Comparison of ENCODE assay signal across 19 cellular contexts in genomic region chr14:81144811-81145598, GRCh38.
DNase-seq lines count a peak whose midpoint lies in the region; ATAC-seq and TF ChIP-seq lines count a peak whose summit lies in the region.
"Had no signal": no experiment of that assay in that cellular context is flagged by ENCODE, and none has a peak within 500 bp of the region (broad histone marks: within the 10 kb centered on the region; RNA-seq: fewer than 3 reads in every experiment).

No MANE protein-coding gene starts in this region.

- H3K9me3 Mint-ChIP-seq in HFFc6 = no peaks in the 10 kb centered on the region
- H3K9me3 Mint-ChIP-seq in progenitor cell of endocrine pancreas (ENCODE audit: low read depth) = no peaks in the 10 kb centered on the region
- no peaks in the 10 kb centered on the region for H3K9me3 Mint-ChIP-seq in nephron progenitor cell
- H3K9me3 Mint-ChIP-seq: activated CD4-positive, alpha-beta T cell treated with anti-CD3 and anti-CD28 coated beads, Interleukin-2, amount 10 ng/mL, durations not matched to agents 7 days and 5 days; central memory CD8-positive, alpha-beta T cell; nephron had no signal

- peaks cover 0 to 10% (median 5%) of the 10 kb centered on the region in 3 donors for H3K4me1 ChIP-seq in esophagus squamous epithelium
- H3K4me1 ChIP-seq: suprapubic skin had no signal

- H3K27me3 ChIP-seq in esophagus squamous epithelium = no peaks in the 10 kb centered on the region
- H3K27me3 ChIP-seq: spleen, suprapubic skin had no signal

- H3K27me3 Mint-ChIP-seq in HFFc6 (ENCODE audit: insufficient read depth) (no peaks in the 10 kb centered on the region; the same call in 1 of the 2 replicates), progenitor cell of endocrine pancreas (no peaks in the 10 kb centered on the region), nephron progenitor cell (ENCODE audit: low read depth, poor library complexity) (peaks cover 3% of the 10 kb centered on the region)
- H3K27me3 Mint-ChIP-seq: activated CD4-positive, alpha-beta T cell treated with anti-CD3 and anti-CD28 coated beads, Interleukin-2, amount 10 ng/mL, durations not matched to agents 7 days and 5 days; B cell; central memory CD8-positive, alpha-beta T cell had no signal

- 38 to 44% methylated on average over 3 of the region's 3 CpGs for WGBS in esophagus squamous epithelium, 2 donors

- no peak overlapping the region for H3K27ac Mint-ChIP-seq in HFFc6
- peak overlapping the region; percentile 58 for H3K27ac Mint-ChIP-seq in progenitor cell of endocrine pancreas
- no peak overlapping the region for H3K27ac Mint-ChIP-seq in nephron progenitor cell
- H3K27ac Mint-ChIP-seq: activated CD4-positive, alpha-beta T cell treated with anti-CD3 and anti-CD28 coated beads, Interleukin-2, amount 10 ng/mL, durations not matched to agents 7 days and 5 days; B cell; nephron had no signal

- DNase-seq in HFFc6 (no peak), NCI-H1694 treated with DMSO at 0.1 percent for 48 hours (lab: John Stamatoyannopoulos, UW) (peak; percentile 79), esophagus squamous epithelium (lab: John Stamatoyannopoulos, UW) (no peak), progenitor cell of endocrine pancreas (ENCODE audit: low spot score, unreplicated experiment) (no peak), nephron progenitor cell (no peak)
- DNase-seq in effector CD8-positive, alpha-beta T cell (lab: John Stamatoyannopoulos, UW) = no peak
- DNase-seq: activated CD4-positive, alpha-beta T cell treated with anti-CD3 and anti-CD28 coated beads, Interleukin-2, amount 10 ng/mL, durations not matched to agents 7 days and 5 days; activated naive CD4-positive, alpha-beta T cell; GF-D8; hippocampal formation; mesendoderm; NCI-H2171 treated with DMSO at 0.1 percent for 48 hours; RPMI8226; spleen had no signal

- peaks cover 13% of the 10 kb centered on the region; the same call in 1 of the 2 replicates for H3K4me1 Mint-ChIP-seq in HFFc6 (ENCODE audit: low read depth)
- peaks cover 5% of the 10 kb centered on the region for H3K4me1 Mint-ChIP-seq in progenitor cell of endocrine pancreas (ENCODE audit: low read depth)
- peaks cover 19% of the 10 kb centered on the region for H3K4me1 Mint-ChIP-seq in nephron progenitor cell
- H3K4me1 Mint-ChIP-seq: nephron had no signal

- no peak for TF ChIP-seq CTCF in HFFc6 (IDR thresholded peaks at IDR 0.05)
- no peak for TF ChIP-seq CTCF in esophagus squamous epithelium (IDR thresholded peaks at IDR 0.05)
- TF ChIP-seq CTCF in progenitor cell of endocrine pancreas (IDR thresholded peaks at IDR 0.05; ENCODE audit: unreplicated experiment) = no peak
- TF ChIP-seq CTCF in nephron progenitor cell (IDR thresholded peaks at IDR 0.05) = no peak

- H3K4me3 ChIP-seq in esophagus squamous epithelium = peak overlapping the region in 1 of 4 donors; percentile 3
- H3K4me3 ChIP-seq: spleen, suprapubic skin had no signal

- H3K4me3 Mint-ChIP-seq in HFFc6 (peak overlapping the region; percentile 29; the same call in 1 of the 2 replicates), progenitor cell of endocrine pancreas (ENCODE audit: low read depth) (no peak overlapping the region), nephron progenitor cell (no peak overlapping the region)
- H3K4me3 Mint-ChIP-seq: activated CD4-positive, alpha-beta T cell treated with anti-CD3 and anti-CD28 coated beads, Interleukin-2, amount 10 ng/mL, durations not matched to agents 7 days and 5 days; B cell; central memory CD8-positive, alpha-beta T cell; nephron had no signal

- H3K27ac ChIP-seq in esophagus squamous epithelium = peak overlapping the region; percentile 13 to 69 (median 39)
- H3K27ac ChIP-seq: spleen, suprapubic skin had no signal

- intact Hi-C loops in esophagus squamous epithelium (cut with DNase I) = no loop called here

- no peaks in the 10 kb centered on the region for H3K36me3 Mint-ChIP-seq in HFFc6 (ENCODE audit: low read depth)
- H3K36me3 Mint-ChIP-seq in progenitor cell of endocrine pancreas (ENCODE audit: insufficient read depth) = no peaks in the 10 kb centered on the region
- H3K36me3 Mint-ChIP-seq in nephron progenitor cell (ENCODE audit: low read depth) = no peaks in the 10 kb centered on the region

- TF ChIP-seq POLR2A in esophagus squamous epithelium (IDR thresholded peaks at IDR 0.05) = no peak

- ATAC-seq in GM21717 (IDR thresholded peaks at IDR 0.05; ENCODE audit: unreplicated experiment) = no peak

- H3K36me3 ChIP-seq in esophagus squamous epithelium = no peaks in the 10 kb centered on the region
- H3K36me3 ChIP-seq: spleen, suprapubic skin had no signal

- H3K9me3 ChIP-seq in esophagus squamous epithelium = no peaks in the 10 kb centered on the region
- H3K9me3 ChIP-seq: spleen, suprapubic skin had no signal
